Comparison of ENCODE assay signal across 15 cellular contexts in genomic region chr3:123301331-123302184, GRCh38.
"Had no signal": no experiment of that assay in that cellular context is flagged by ENCODE, and none has a peak within 500 bp of the region (broad histone marks: within the 10 kb centered on the region; RNA-seq: fewer than 3 reads in every experiment).

No MANE protein-coding gene starts in this region.

- H3K4me2 ChIP-seq: neural progenitor cell had no signal

- H3K9ac ChIP-seq: neural progenitor cell had no signal

- H3K27me3 ChIP-seq: brain microvascular endothelial cell, neural progenitor cell, pancreas, sigmoid colon, upper lobe of left lung had no signal

- H2AFZ ChIP-seq: neural progenitor cell had no signal

- H3K9me3 ChIP-seq: pancreas, sigmoid colon, upper lobe of left lung had no signal

- DNase-seq: activated naive CD8-positive, alpha-beta T cell treated with anti-CD3 and anti-CD28 coated beads, Interleukin-2, amount 10 ng/mL, durations not matched to agents 7 days and 5 days; anterior cingulate cortex; brain microvascular endothelial cell; hypothalamus; kidney glomerular epithelial cell; sigmoid colon; stimulated activated CD4-positive, alpha-beta T cell treated with anti-CD3 and anti-CD28 coated beads, Interleukin-1b, Interleukin-23, amount 100 ng/mL, for 48 hours; stimulated activated naive CD8-positive, alpha-beta T cell treated with anti-CD3 and anti-CD28 coated beads, Interleukin-15, amount 100 ng/mL, for 72 hours; T-helper 1 cell; T1000 had no signal

- H3K36me3 ChIP-seq: brain microvascular endothelial cell, neural progenitor cell, pancreas, upper lobe of left lung had no signal

- H3K4me1 ChIP-seq: neural progenitor cell, pancreas, sigmoid colon, upper lobe of left lung had no signal

- H3K4me3 ChIP-seq: lung, neural progenitor cell, pancreas, sigmoid colon, upper lobe of left lung had no signal

- ATAC-seq: activated CD4-positive, CD25-positive, alpha-beta regulatory T cell treated with anti-CD3 and anti-CD28 coated beads, Interleukin-2, amount 50 U/mL, for 24 hours; pancreas; stimulated activated naive CD8-positive, alpha-beta T cell treated with anti-CD3 and anti-CD28 coated beads, Interleukin-15, amount 100 ng/mL, for 72 hours had no signal

- H3K27ac ChIP-seq: brain microvascular endothelial cell, neural progenitor cell, pancreas, sigmoid colon, upper lobe of left lung had no signal
